ENCODE assay signal across 18 cellular contexts in genomic region chr7:149220534-149220933, GRCh38. TPM values are rescaled to one million over a fixed set of nuclear protein-coding genes. Genes with fewer than 3 reads are reported as not detected.
DNase-seq lines count a peak whose midpoint lies in the region; ATAC-seq and TF ChIP-seq lines count a peak whose summit lies in the region.
"Had no signal": no experiment of that assay in that cellular context is flagged by ENCODE, and none has a peak within 500 bp of the region (broad histone marks: within the 10 kb centered on the region; RNA-seq: fewer than 3 reads in every experiment).

No MANE protein-coding gene starts in this region.

- no peak for TF ChIP-seq POLR2A in gastroesophageal sphincter (IDR thresholded peaks at IDR 0.05)

- H3K4me2 ChIP-seq in trophoblast cell (ENCODE audit: low read length): no peak overlapping the region
- H3K4me2 ChIP-seq: PC-9 had no signal

- H2AFZ ChIP-seq in trophoblast cell (ENCODE audit: insufficient read depth, low read length, poor library complexity): no peak overlapping the region
- H2AFZ ChIP-seq: PC-9 had no signal

- no peaks in the 10 kb centered on the region for H3K79me2 ChIP-seq in trophoblast cell (ENCODE audit: control insufficient read depth, insufficient read depth, low read length, poor library complexity)

- DNase-seq in ELR (ENCODE audit: low read depth) (peak; percentile 90), RWPE2 (ENCODE audit: low spot score) (no peak), fibroblast of gingiva (ENCODE audit: low read depth) (peak; percentile 49), trophoblast cell (peak; percentile 90 to 93), HAP-1 (ENCODE audit: low spot score in 2 of 2) (no peak), pons (ENCODE audit: low spot score) (no peak)
- DNase-seq: activated CD4-positive, CD25-positive, alpha-beta regulatory T cell; activated CD8-positive, alpha-beta memory T cell treated with anti-CD3 and anti-CD28 coated beads, Interleukin-2, amount 50 U/mL, for 48 hours; erythroblast; NCI-H146; NCI-H524 treated with DMSO at 0.1 percent for 48 hours; PC-9; right cardiac atrium; stimulated activated CD4-positive, alpha-beta T cell treated with anti-CD3 and anti-CD28 coated beads, Interleukin-4, amount 100 ng/mL, for 24 hours; T-cell; upper lobe of left lung had no signal

- in situ Hi-C loops in HAP-1 (cut with MboI; ENCODE audit: low sequenced_read_pairs): no loop called here

- H2BK5ac ChIP-seq in trophoblast cell (ENCODE audit: low read depth, low read length, poor library complexity): no peak overlapping the region

- H3K79me1 ChIP-seq in trophoblast cell (ENCODE audit: low read length): peaks cover 3% of the 10 kb centered on the region

- H3K27me3 ChIP-seq in RWPE2 (ENCODE audit: insufficient read depth, poor library complexity, severe bottlenecking): no peaks in the 10 kb centered on the region
- H3K27me3 ChIP-seq in trophoblast cell (ENCODE audit: insufficient read depth, low read length): no peaks in the 10 kb centered on the region
- H3K27me3 ChIP-seq in HAP-1 (ENCODE audit: low read depth): no peaks in the 10 kb centered on the region
- H3K27me3 ChIP-seq in gastroesophageal sphincter: no peaks in the 10 kb centered on the region
- H3K27me3 ChIP-seq: upper lobe of left lung had no signal

- no peak overlapping the region for H3K18ac ChIP-seq in trophoblast cell (ENCODE audit: low read length)

- ATAC-seq in RWPE2 (ENCODE audit: low read depth) (peak; percentile 71), HG03025 (IDR thresholded peaks at IDR 0.05; ENCODE audit: low FRiP score, unreplicated experiment) (no peak), gastroesophageal sphincter (no peak)
- ATAC-seq: right cardiac atrium, T-cell had no signal

- H3K4me3 ChIP-seq in RWPE2 (ENCODE audit: severe bottlenecking): no peak overlapping the region
- no peak overlapping the region for H3K4me3 ChIP-seq in trophoblast cell (ENCODE audit: low read depth, low read length)
- no peak overlapping the region for H3K4me3 ChIP-seq in HAP-1
- no peak overlapping the region for H3K4me3 ChIP-seq in gastroesophageal sphincter
- H3K4me3 ChIP-seq: PC-9, upper lobe of left lung had no signal

- H3K23ac ChIP-seq in trophoblast cell (ENCODE audit: low read length): no peak overlapping the region

- H2BK120ac ChIP-seq in trophoblast cell (ENCODE audit: insufficient read depth, low read length, poor library complexity): no peak overlapping the region

- TF ChIP-seq EP300 in gastroesophageal sphincter (IDR thresholded peaks at IDR 0.05): no peak

- no peaks in the 10 kb centered on the region for H3K9me3 ChIP-seq in RWPE2 (ENCODE audit: severe bottlenecking)
- no peaks in the 10 kb centered on the region for H3K9me3 ChIP-seq in trophoblast cell (ENCODE audit: insufficient read depth, low read depth, low read length)
- H3K9me3 ChIP-seq in HAP-1: no peaks in the 10 kb centered on the region; the same call in 1 of the 2 replicates
- no peaks in the 10 kb centered on the region for H3K9me3 ChIP-seq in gastroesophageal sphincter
- H3K9me3 ChIP-seq: upper lobe of left lung had no signal

- no peak overlapping the region for H2AK5ac ChIP-seq in trophoblast cell (ENCODE audit: low read length)

- H2BK12ac ChIP-seq in trophoblast cell (ENCODE audit: low read length): no peak overlapping the region

- no peak overlapping the region for H4K12ac ChIP-seq in trophoblast cell (ENCODE audit: low read depth, low read length)

- no peak overlapping the region for H3K4ac ChIP-seq in trophoblast cell (ENCODE audit: low read depth, low read length)

- H3K9ac ChIP-seq in trophoblast cell (ENCODE audit: low read length): no peak overlapping the region

- H3K14ac ChIP-seq in trophoblast cell (ENCODE audit: low read length): no peak overlapping the region

- TF ChIP-seq CTCF in RWPE2 (IDR thresholded peaks at IDR 0.05; ENCODE audit: poor library complexity, severe bottlenecking): no peak
- TF ChIP-seq CTCF in gastroesophageal sphincter (IDR thresholded peaks at IDR 0.05): no peak

- no peaks in the 10 kb centered on the region for H3K4me1 ChIP-seq in RWPE2 (ENCODE audit: insufficient read depth, poor library complexity, severe bottlenecking)
- peaks cover 5 to 9% of the 10 kb centered on the region in 2 experiments for H3K4me1 ChIP-seq in trophoblast cell (ENCODE audit: control insufficient read depth in 1 of 2, insufficient read depth in 2 of 2, low read length in 2 of 2)
- peaks cover 16% of the 10 kb centered on the region for H3K4me1 ChIP-seq in HAP-1
- no peaks in the 10 kb centered on the region for H3K4me1 ChIP-seq in gastroesophageal sphincter
- H3K4me1 ChIP-seq: upper lobe of left lung had no signal

- peaks cover 72% of the 10 kb centered on the region for H3K36me3 ChIP-seq in RWPE2 (ENCODE audit: low read depth)
- H3K36me3 ChIP-seq in trophoblast cell (ENCODE audit: control insufficient read depth in 1 of 2, insufficient read depth in 2 of 2, low read length in 2 of 2): peaks cover 34 to 49% of the 10 kb centered on the region in 2 experiments
- peaks cover 41% of the 10 kb centered on the region for H3K36me3 ChIP-seq in HAP-1 (replicated peaks)
- peaks cover 0 to 100% of the 10 kb centered on the region in 2 donors for H3K36me3 ChIP-seq in gastroesophageal sphincter

- H3K27ac ChIP-seq in RWPE2 (ENCODE audit: poor library complexity, severe bottlenecking) (peak overlapping the region; percentile 25), trophoblast cell (ENCODE audit: low read depth, low read length) (peak overlapping the region; percentile 8), gastroesophageal sphincter (no peak overlapping the region)
- H3K27ac ChIP-seq: PC-9, upper lobe of left lung had no signal

- no peak overlapping the region for H4K91ac ChIP-seq in trophoblast cell (ENCODE audit: low read depth, low read length)

- WGBS in trophoblast cell (ENCODE audit: extremely low coverage, insufficient coverage, insufficient read length): no CpG with 5 or more reads among the region's 6 CpGs
- 60 to 73% methylated on average over 4 to 6 of the region's 6 CpGs for WGBS in gastroesophageal sphincter (ENCODE audit: low coverage in 1 of 2), 2 donors

- H4K8ac ChIP-seq in trophoblast cell (ENCODE audit: low read depth, low read length): no peak overlapping the region

RNA-seq across cellular contexts. Expression of gene ZNF212, which starts 18.9 kb away (rescaled TPM):
- polyA plus RNA-seq in trophoblast cell (2013): 5.5 and 5.8 TPM in 2 replicates
- 10 to 100 TPM in 2 of 4 donors, 1 to 10 TPM in 2; 4.3 to 11.1 (median 9.4) TPM for total RNA-seq in gastroesophageal sphincter

RNA-seq across cellular contexts. Expression of gene ZNF282, which starts 25.2 kb away (rescaled TPM):
- 11.3 and 11.5 TPM in 2 replicates for polyA plus RNA-seq in trophoblast cell (2013)
- 10 to 100 TPM; 15.9 to 26.3 (median 18.7) TPM for total RNA-seq in gastroesophageal sphincter

RNA-seq across cellular contexts. Expression of gene ZNF783, which starts 41.5 kb away (rescaled TPM):
- 3.8 and 4.0 TPM in 2 replicates for polyA plus RNA-seq in trophoblast cell (2013)
- 10 to 100 TPM in 3 of 4 donors, 1 to 10 TPM in 1; 8.5 to 17.0 (median 13.1) TPM for total RNA-seq in gastroesophageal sphincter

Comparison
In these comparisons a context has a peak if more than half of its experiments do, and no peak if none do; other contexts are left out.
1. DNase-seq: peak in ELR (single experiment), fibroblast of gingiva (single experiment) and trophoblast cell (2 of 2); none in RWPE2 (single experiment), HAP-1 (0 of 2) and pons (single experiment).
2. H3K27ac ChIP-seq: peak in RWPE2 (single experiment) and trophoblast cell (single experiment); none in gastroesophageal sphincter (0 of 4).